9 cellular contexts compared by ENCODE assay signal in the genomic region with DNA sequence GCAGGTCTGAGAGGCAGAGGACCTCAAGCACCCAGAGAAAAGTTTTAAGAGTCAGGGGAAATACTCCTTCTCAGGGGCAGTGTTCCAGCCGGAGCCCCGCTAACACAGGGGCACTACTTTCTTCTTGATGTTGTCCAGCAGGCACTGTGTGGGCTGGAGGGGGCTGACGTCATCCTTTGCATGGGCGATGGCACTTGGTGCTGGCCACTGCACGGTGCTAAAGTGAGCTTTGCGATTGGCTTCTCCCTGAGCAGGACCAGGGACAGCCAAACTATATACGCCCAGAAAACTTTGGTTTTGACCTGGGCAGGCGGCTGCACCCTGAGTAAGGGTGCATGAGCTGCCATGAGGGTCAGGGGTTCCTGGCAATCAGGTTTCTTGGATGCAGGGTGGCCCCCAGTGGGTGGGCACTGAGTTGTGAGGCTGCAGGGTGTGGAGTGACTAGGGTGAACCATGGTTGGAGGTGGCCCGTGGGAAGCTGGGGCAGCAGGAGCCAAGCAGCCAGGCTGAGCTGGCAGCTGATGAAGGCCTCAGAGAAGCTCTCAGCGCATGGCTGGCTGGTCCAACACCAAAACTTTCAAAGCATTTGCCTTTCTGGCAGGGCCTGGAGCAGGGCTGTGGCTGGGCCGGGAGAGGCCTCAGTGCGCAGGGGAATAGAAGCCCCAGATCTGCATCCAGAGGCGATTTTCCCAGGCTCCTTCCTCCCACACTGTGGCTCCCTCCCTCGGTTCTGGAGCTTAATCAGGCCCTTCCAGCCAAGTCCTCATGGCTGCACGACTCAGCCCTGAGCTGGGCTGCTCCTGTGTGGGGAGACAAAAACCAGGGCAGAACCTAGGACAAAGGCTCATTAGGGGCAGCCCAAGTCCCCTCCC. TPM values are rescaled to one million over a fixed set of nuclear protein-coding genes. Genes with fewer than 3 reads are reported as not detected.
DNase-seq lines count a peak whose midpoint lies in the region; ATAC-seq and TF ChIP-seq lines count a peak whose summit lies in the region.
"Had no signal": no experiment of that assay in that cellular context is flagged by ENCODE, and none has a peak within 500 bp of the region (broad histone marks: within the 10 kb centered on the region; RNA-seq: fewer than 3 reads in every experiment).

No MANE protein-coding gene starts in this region.

- TF ChIP-seq EP300 in stomach (IDR thresholded peaks at IDR 0.05): no peak

- no peak for TF ChIP-seq POLR2A in stomach (IDR thresholded peaks at IDR 0.05)

- ATAC-seq in HG02885 (IDR thresholded peaks at IDR 0.05; ENCODE audit: poor library complexity, unreplicated experiment) (no peak), GM18867 (IDR thresholded peaks at IDR 0.05; ENCODE audit: unreplicated experiment) (no peak), HG03139 (IDR thresholded peaks at IDR 0.05; ENCODE audit: unreplicated experiment) (no peak)

- 33 to 64% (median 46%) methylated on average over 12 to 15 of the region's 15 CpGs for WGBS in stomach, 5 donors

- no peaks in the 10 kb centered on the region for H3K9me3 ChIP-seq in HUES48 (ENCODE audit: control insufficient read depth, insufficient read depth, low read length)
- no peaks in the 10 kb centered on the region for H3K9me3 ChIP-seq in stomach

- H3K4me1 ChIP-seq in HUES48 (ENCODE audit: control insufficient read depth, insufficient read depth, low read length) (peaks cover 27% of the 10 kb centered on the region), stomach (peaks cover 42 to 69% (median 56%) of the 10 kb centered on the region in 4 donors)

- DNase-seq in amygdala (lab: John Stamatoyannopoulos, UW): peak in 40 of 56 donors; percentile 28 to 78 (median 44)
- peak; percentile 46 for DNase-seq in iPS-NIHi7 (ENCODE audit: extremely low spot score)
- peak; percentile 47 for DNase-seq in stomach
- DNase-seq in foreskin melanocyte: no peak

- TF ChIP-seq CTCF in stomach (IDR thresholded peaks at IDR 0.05): no peak

- no peak overlapping the region for H3K4me3 ChIP-seq in HUES48 (ENCODE audit: low read depth, low read length)
- no peak overlapping the region for H3K4me3 ChIP-seq in stomach

- H3K27me3 ChIP-seq in HUES48 (ENCODE audit: control insufficient read depth, insufficient read depth, low read length) (no peaks in the 10 kb centered on the region), stomach (no peaks in the 10 kb centered on the region)

- intact Hi-C loops in stomach (cut with DNase I; ENCODE audit: low total_unique reads): loop anchor here (5.0 to 10.0 kb wide), 2 partner anchors 96 to 408 kb away; no protein-coding TSS in a partner anchor

- H3K36me3 ChIP-seq in HUES48 (ENCODE audit: control insufficient read depth, insufficient read depth, low read length): peaks cover 35% of the 10 kb centered on the region
- H3K36me3 ChIP-seq in stomach: peaks cover 25 to 42% (median 41%) of the 10 kb centered on the region in 4 donors

- H3K9ac ChIP-seq in HUES48 (ENCODE audit: low read depth, low read length): no peak overlapping the region

- H3K27ac ChIP-seq in HUES48 (ENCODE audit: low read depth, low read length) (peak overlapping the region; percentile 42), stomach (peak overlapping the region; percentile 11 to 74 (median 53))

RNA-seq across cellular contexts. Expression of a gene that starts 18.3 kb away (rescaled TPM):
- 10 to 100 TPM in 2 of 5 donors, 1 to 10 TPM in 3; 1.7 to 40.2 (median 5.3) TPM for total RNA-seq in stomach
- polyA plus RNA-seq in stomach: 100 to 1,000 TPM in 1 of 3 donors, 10 to 100 TPM in 2; 61.2 to 111 (median 66.4) TPM

RNA-seq across cellular contexts. Expression of a gene that starts 24.4 kb away (rescaled TPM):
- under 1 TPM in 1 of 5 donors, not detected in 4; 0.18 TPM for total RNA-seq in stomach
- polyA plus RNA-seq in stomach: under 1 TPM; 0.28 to 0.92 (median 0.56) TPM
- total RNA-seq: H4 had no signal

RNA-seq across cellular contexts. Expression of a gene that starts 33.6 kb away (rescaled TPM):
- 100 to 1,000 TPM in 1 of 5 donors, 10 to 100 TPM in 3, 1 to 10 TPM in 1; 7.8 to 282 (median 21.8) TPM for total RNA-seq in stomach
- polyA plus RNA-seq in stomach: 10 to 100 TPM; 21.1 to 33.9 (median 23.3) TPM

RNA-seq across cellular contexts. Expression of a gene that starts 40.2 kb away (rescaled TPM):
- total RNA-seq in stomach: 10 to 100 TPM; 32.6 to 83.8 (median 66.3) TPM
- 10 to 100 TPM; 26.3 to 48.4 (median 42.3) TPM for polyA plus RNA-seq in stomach
